8 cellular contexts compared by ENCODE assay signal in the genomic region with DNA sequence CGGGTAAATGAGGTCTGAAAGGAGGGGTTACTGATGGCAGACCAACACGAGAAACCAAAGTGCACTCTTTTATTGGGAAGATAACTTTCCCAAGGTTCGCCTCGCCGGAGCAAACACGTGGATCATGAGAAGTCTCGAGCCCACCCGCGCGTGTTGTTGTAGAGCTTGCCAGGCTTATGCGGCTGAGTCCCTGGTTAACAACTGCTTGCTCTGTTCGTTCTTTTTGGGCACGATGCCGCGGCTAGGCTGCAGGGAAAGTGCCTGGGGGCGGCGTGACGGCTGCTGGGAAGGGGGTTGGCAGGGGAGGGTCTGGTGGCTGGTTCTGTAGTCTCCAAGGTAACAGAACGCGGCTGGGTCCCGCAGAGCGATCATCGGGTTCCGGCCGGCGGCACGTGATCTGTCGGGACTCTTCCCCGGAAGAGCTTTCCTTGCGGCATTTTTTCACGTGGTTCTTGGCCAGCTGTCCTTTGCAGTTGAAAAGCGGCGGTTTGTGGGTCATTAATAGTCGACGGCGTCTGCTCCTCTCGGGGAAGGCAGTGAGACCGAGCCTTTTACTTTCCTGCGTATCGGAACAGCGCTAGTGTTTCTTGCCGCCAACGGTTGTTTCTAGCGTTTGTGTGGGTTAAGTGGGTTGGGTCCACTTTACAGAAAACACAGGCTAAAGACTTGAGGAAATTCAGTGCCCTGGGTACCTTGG. TPM values are rescaled to one million over a fixed set of nuclear protein-coding genes. Genes with fewer than 3 reads are reported as not detected.
DNase-seq lines count a peak whose midpoint lies in the region; ATAC-seq and TF ChIP-seq lines count a peak whose summit lies in the region.

No MANE protein-coding gene starts in this region.

- H3K4me1 ChIP-seq in NT2/D1 (ENCODE audit: insufficient read depth, insufficient read length) = no peaks in the 10 kb centered on the region
- no peaks in the 10 kb centered on the region for H3K4me1 ChIP-seq in endodermal cell (ENCODE audit: control insufficient read depth, insufficient read depth, low read length)
- H3K4me1 ChIP-seq in mesendoderm (ENCODE audit: control insufficient read depth, low read depth, low read length) = peaks cover 2% of the 10 kb centered on the region

- H3K79me1 ChIP-seq in mesendoderm (ENCODE audit: low read length) = peaks cover 9% of the 10 kb centered on the region

- H3K27me3 ChIP-seq in GM06990 (replicated peaks; ENCODE audit: control insufficient read depth, insufficient read depth, low read length) (no peaks in the 10 kb centered on the region), NT2/D1 (ENCODE audit: insufficient read depth, insufficient read length) (no peaks in the 10 kb centered on the region), endodermal cell (ENCODE audit: control insufficient read depth, insufficient read depth, low read length, poor library complexity, severe bottlenecking) (peaks cover 20% of the 10 kb centered on the region), mesendoderm (ENCODE audit: insufficient read depth, low read length, poor library complexity) (peaks cover 4% of the 10 kb centered on the region)

- H3K23ac ChIP-seq in mesendoderm (ENCODE audit: low read length) = no peak overlapping the region

- peaks cover 17% of the 10 kb centered on the region for H3K79me2 ChIP-seq in mesendoderm (ENCODE audit: control insufficient read depth, insufficient read depth, low read length)

- no peaks in the 10 kb centered on the region for H3K9me3 ChIP-seq in NT2/D1 (ENCODE audit: insufficient read depth, low read length)
- no peaks in the 10 kb centered on the region for H3K9me3 ChIP-seq in endodermal cell (ENCODE audit: control insufficient read depth, low read length)

- no peaks in the 10 kb centered on the region for H3K36me3 Mint-ChIP-seq in endodermal cell (ENCODE audit: low read depth)

- H4K8ac ChIP-seq in mesendoderm (ENCODE audit: low read depth, low read length) = no peak overlapping the region

- ATAC-seq in HG03378 (IDR thresholded peaks at IDR 0.05; ENCODE audit: unreplicated experiment) (peak; percentile 35), GM19324 (IDR thresholded peaks at IDR 0.05; ENCODE audit: low FRiP score, unreplicated experiment) (no peak)

- peak overlapping the region; percentile 75 for H3K4me3 Mint-ChIP-seq in endodermal cell

- no peak overlapping the region for H2BK5ac ChIP-seq in mesendoderm (ENCODE audit: low read length)

- no peak overlapping the region for H4K5ac ChIP-seq in mesendoderm (ENCODE audit: low read length)

- H2BK15ac ChIP-seq in mesendoderm (replicated peaks; ENCODE audit: low read depth) = no peak overlapping the region

- H3K9ac ChIP-seq in NT2/D1 (ENCODE audit: insufficient read length, low read depth) (peak overlapping the region; percentile 65), endodermal cell (ENCODE audit: extremely low read depth, low read length, poor library complexity, severe bottlenecking) (peak overlapping the region; percentile 73), mesendoderm (ENCODE audit: low read length) (peak overlapping the region; percentile 85)

- H3K4me3 ChIP-seq in GM06990 (replicated peaks; ENCODE audit: low read depth, low read length) = peak overlapping the region; percentile 64
- H3K4me3 ChIP-seq in NT2/D1 (ENCODE audit: insufficient read length, low read depth) = peak overlapping the region; percentile 41
- H3K4me3 ChIP-seq in endodermal cell (ENCODE audit: low read length) = peak overlapping the region; percentile 93
- H3K4me3 ChIP-seq in mesendoderm (ENCODE audit: low read length) = peak overlapping the region; percentile 64

- H2BK120ac ChIP-seq in mesendoderm (ENCODE audit: low read depth, low read length) = no peak overlapping the region

- no peak overlapping the region for H3K4ac ChIP-seq in mesendoderm (ENCODE audit: low read depth, low read length)

- H3K18ac ChIP-seq in mesendoderm (ENCODE audit: low read length) = no peak overlapping the region

- TF ChIP-seq CTCF in GM06990 (IDR thresholded peaks at IDR 0.05; ENCODE audit: insufficient read depth, low read length, poor library complexity, severe bottlenecking) (no peak), endodermal cell (conservative IDR thresholded peaks at IDR 0.05) (no peak)

- H3K27ac ChIP-seq in endodermal cell (ENCODE audit: low read depth, low read length) = no peak overlapping the region
- H3K27ac ChIP-seq in mesendoderm (ENCODE audit: low read depth, low read length) = no peak overlapping the region

- peaks cover 11% of the 10 kb centered on the region for H3K4me1 Mint-ChIP-seq in endodermal cell

- peaks cover 37% of the 10 kb centered on the region for H3K27me3 Mint-ChIP-seq in endodermal cell (ENCODE audit: insufficient read depth)

- H3K27ac Mint-ChIP-seq in endodermal cell = peak overlapping the region; percentile 75

- peak overlapping the region; percentile 97 for H3K56ac ChIP-seq in mesendoderm (ENCODE audit: low read length)

- DNase-seq in GM06990 (ENCODE audit: extremely low read depth, insufficient read length) (peak; percentile 87), NT2/D1 (ENCODE audit: low read depth, low spot score) (peak; percentile 50), endodermal cell (peak; percentile 93), mesendoderm (peak; percentile 93)
- peak; percentile 27 for DNase-seq in activated CD8-positive, alpha-beta memory T cell treated with anti-CD3 and anti-CD28 coated beads, Interleukin-2, amount 50 U/mL, for 24 hours (ENCODE audit: extremely low read depth)
- peak; percentile 49 for DNase-seq in stimulated activated CD8-positive, alpha-beta memory T cell treated with anti-CD3 and anti-CD28 coated beads, Interleukin-12 subunit alpha, Interleukin-12 subunit beta, amount 100 ng/mL, for 1 hour (ENCODE audit: low read depth)

- peaks cover 2% of the 10 kb centered on the region for H3K9me3 Mint-ChIP-seq in endodermal cell

- 1% methylated on average over 36 to 44 of the region's 44 CpGs for WGBS in endodermal cell (ENCODE audit: insufficient coverage in 1 of 2, insufficient read length in 1 of 2), 2 experiments
- no CpG with 5 or more reads among the region's 44 CpGs for WGBS in mesendoderm (ENCODE audit: extremely low coverage, insufficient coverage, low lambda C conversion rate)

- peak overlapping the region; percentile 21 for H3K4me2 ChIP-seq in mesendoderm (ENCODE audit: low read length)

- no peaks in the 10 kb centered on the region; the same call in 1 of the 2 replicates for H3K36me3 ChIP-seq in GM06990 (ENCODE audit: control insufficient read depth, insufficient read depth, low read length)
- H3K36me3 ChIP-seq in NT2/D1 (ENCODE audit: insufficient read depth, insufficient read length, low read length) = no peaks in the 10 kb centered on the region
- H3K36me3 ChIP-seq in endodermal cell (ENCODE audit: control insufficient read depth, insufficient read depth, low read length) = no peaks in the 10 kb centered on the region
- no peaks in the 10 kb centered on the region for H3K36me3 ChIP-seq in mesendoderm (ENCODE audit: control insufficient read depth, insufficient read depth, low read length)

- H2AK5ac ChIP-seq in mesendoderm (ENCODE audit: low read length) = no peak overlapping the region

RNA-seq across cellular contexts. Expression of a gene that starts 1.5 kb away (rescaled TPM):
- total RNA-seq in endodermal cell = 10 to 100 TPM; 58.5 to 62.6 TPM
- 20.4 TPM for polyA plus RNA-seq in endodermal cell (2013, experiment 1 of 2)
- 22.2 TPM for polyA plus RNA-seq in endodermal cell (2013, experiment 2 of 2)
- polyA plus RNA-seq in mesendoderm (2013, experiment 1 of 2) = 10.1 TPM
- polyA plus RNA-seq in mesendoderm (2013, experiment 2 of 2) = 10.2 TPM

Comparison
In these comparisons a context has a peak if more than half of its experiments do, and no peak if none do; other contexts are left out.
1. DNase-seq: peak in every context shown above with its lines; median percentile 93 in endodermal cell; 93 in mesendoderm; 87 in GM06990; 50 in NT2/D1; 49 in stimulated activated CD8-positive, alpha-beta memory T cell treated with anti-CD3 and anti-CD28 coated beads, Interleukin-12 subunit alpha, Interleukin-12 subunit beta, amount 100 ng/mL, for 1 hour; 27 in activated CD8-positive, alpha-beta memory T cell treated with anti-CD3 and anti-CD28 coated beads, Interleukin-2, amount 50 U/mL, for 24 hours.
2. H3K4me3 ChIP-seq: peak in every context shown above with its lines; median percentile 93 in endodermal cell; 64 in GM06990; 64 in mesendoderm; 41 in NT2/D1.